8 cellular contexts compared by ENCODE assay signal in genomic region chr11:13337986-13338436, GRCh38.
DNase-seq lines count a peak whose midpoint lies in the region; ATAC-seq and TF ChIP-seq lines count a peak whose summit lies in the region.

No MANE protein-coding gene starts in this region.

- TF ChIP-seq CTCF in fibroblast of the aortic adventitia (IDR thresholded peaks at IDR 0.05; ENCODE audit: insufficient read depth, low read length) (no peak), mucosa of descending colon (IDR thresholded peaks at IDR 0.05) (no peak)

- ATAC-seq in activated T-cell treated with anti-CD3 and anti-CD28 coated beads, Interleukin-2, amount 50 U/mL, for 4 hours = peak in 1 of 2 donors; percentile 41
- ATAC-seq in HG03039 (IDR thresholded peaks at IDR 0.05; ENCODE audit: unreplicated experiment) (no peak), mucosa of descending colon (no peak)

- intact Hi-C loops in mucosa of descending colon (cut with DNase I, micrococcal nuclease) = no loop called here

- H3K4me3 Mint-ChIP-seq in activated T-cell treated with anti-CD3 and anti-CD28 coated beads, Interleukin-2, amount 50 U/mL, for 4 hours = peak overlapping the region; percentile 66

- H3K4me1 Mint-ChIP-seq in activated T-cell treated with anti-CD3 and anti-CD28 coated beads, Interleukin-2, amount 50 U/mL, for 4 hours (ENCODE audit: low read depth) = peaks cover 65% of the 10 kb centered on the region

- H3K36me3 Mint-ChIP-seq in activated T-cell treated with anti-CD3 and anti-CD28 coated beads, Interleukin-2, amount 50 U/mL, for 4 hours (ENCODE audit: insufficient read depth) = no peaks in the 10 kb centered on the region

- H3K9ac ChIP-seq in subcutaneous abdominal adipose tissue (ENCODE audit: low read length in 5 of 5) = peak overlapping the region; percentile 25 to 82 (median 65)

- DNase-seq in activated T-cell treated with anti-CD3 and anti-CD28 coated beads, Interleukin-2, amount 50 U/mL, for 4 hours = no peak
- DNase-seq in activated T-cell treated with anti-CD3 and anti-CD28 coated beads for 4 hours (no peak), SJCRH30 (peak in 1 of 2 experiments; percentile 28), fibroblast of the aortic adventitia (ENCODE audit: low read depth) (peak; percentile 78), mucosa of descending colon (no peak)
- DNase-seq in stimulated activated CD4-positive, alpha-beta T cell treated with anti-CD3 and anti-CD28 coated beads, Interleukin-1b, Interleukin-23, amount 100 ng/mL, for 48 hours = no peak

- no peaks in the 10 kb centered on the region for H3K36me3 ChIP-seq in SJCRH30
- H3K36me3 ChIP-seq in subcutaneous abdominal adipose tissue (ENCODE audit: control insufficient read depth in 5 of 5, insufficient read depth in 5 of 5, low read length in 5 of 5) = peaks cover 0 to 4% (median 0%) of the 10 kb centered on the region in 5 donors
- no peaks in the 10 kb centered on the region for H3K36me3 ChIP-seq in mucosa of descending colon (ENCODE audit: low read depth)

- H3K4me1 ChIP-seq in SJCRH30 = no peaks in the 10 kb centered on the region; the same call in 1 of the 2 replicates
- peaks cover 8 to 67% (median 58%) of the 10 kb centered on the region in 5 donors for H3K4me1 ChIP-seq in subcutaneous abdominal adipose tissue (ENCODE audit: control insufficient read depth in 5 of 5, insufficient read depth in 5 of 5, low read length in 5 of 5)
- H3K4me1 ChIP-seq in mucosa of descending colon (ENCODE audit: low read depth) = peaks cover 24% of the 10 kb centered on the region

- no peaks in the 10 kb centered on the region for H3K9me3 Mint-ChIP-seq in activated T-cell treated with anti-CD3 and anti-CD28 coated beads, Interleukin-2, amount 50 U/mL, for 4 hours

- no peaks in the 10 kb centered on the region for H3K27me3 ChIP-seq in SJCRH30
- H3K27me3 ChIP-seq in subcutaneous abdominal adipose tissue (ENCODE audit: control insufficient read depth in 5 of 5, insufficient read depth in 4 of 5, low read length in 5 of 5) = no peaks in the 10 kb centered on the region

- H3K27ac ChIP-seq in SJCRH30 = no peak overlapping the region
- peak overlapping the region; percentile 89 for H3K27ac ChIP-seq in subcutaneous abdominal adipose tissue (ENCODE audit: low read depth, low read length)

- H3K4me3 ChIP-seq in SJCRH30 (peak overlapping the region; percentile 12), fibroblast of the aortic adventitia (ENCODE audit: low read depth, low read length) (peak overlapping the region; percentile 54), subcutaneous abdominal adipose tissue (ENCODE audit: low read depth in 1 of 5, low read length in 5 of 5) (peak overlapping the region; percentile 33 to 61 (median 46)), mucosa of descending colon (no peak overlapping the region)

- H3K27me3 Mint-ChIP-seq in activated T-cell treated with anti-CD3 and anti-CD28 coated beads, Interleukin-2, amount 50 U/mL, for 4 hours (ENCODE audit: low read depth) = no peaks in the 10 kb centered on the region

- H3K9me3 ChIP-seq in SJCRH30 (replicated peaks) = no peaks in the 10 kb centered on the region
- H3K9me3 ChIP-seq in subcutaneous abdominal adipose tissue (ENCODE audit: control insufficient read depth in 5 of 5, low read length in 5 of 5) = no peaks in the 10 kb centered on the region
- no peaks in the 10 kb centered on the region for H3K9me3 ChIP-seq in mucosa of descending colon
